In the genomic region with DNA sequence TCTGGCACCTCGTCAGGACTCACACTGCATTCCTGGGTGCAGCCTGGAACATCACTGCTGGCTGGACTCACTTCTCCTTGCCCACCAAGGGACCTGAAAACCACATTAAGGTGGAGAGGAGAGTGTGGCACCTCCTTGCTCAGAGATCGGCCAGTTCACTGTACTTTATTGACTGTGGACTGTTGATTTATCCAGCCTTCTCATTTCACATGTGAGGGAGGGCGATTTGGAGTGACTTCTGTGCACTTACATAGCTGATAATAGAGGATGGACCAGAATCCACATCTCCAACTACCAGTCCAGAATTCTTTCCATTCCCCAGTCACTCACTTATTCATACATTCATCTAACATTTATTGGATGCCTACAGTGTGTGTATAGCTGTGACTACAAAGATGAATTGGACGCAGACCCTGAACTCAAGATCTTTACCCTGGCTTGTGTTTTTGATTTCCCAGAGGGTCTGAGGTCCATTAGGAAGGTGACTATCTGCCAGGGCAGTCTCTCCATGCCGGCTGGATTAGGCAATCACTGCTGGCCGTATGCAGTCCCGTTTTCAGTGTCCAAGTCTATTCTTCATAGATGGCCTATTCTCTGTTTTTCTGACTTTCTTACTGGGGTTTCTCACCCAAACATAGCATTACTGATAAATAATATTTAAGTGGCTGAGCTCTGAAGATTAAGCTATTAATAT, we compare ENCODE assay signal across 11 cellular contexts.
A peak's percentile ranks its signal among the peaks of the same experiment; 100 is the strongest.
DNase-seq lines count a peak whose midpoint lies in the region; ATAC-seq, FAIRE-seq and TF ChIP-seq lines count a peak whose summit lies in the region.
"Had no signal": no experiment of that assay in that cellular context is flagged by ENCODE, and none has a peak within 500 bp of the region (broad histone marks: within the 10 kb centered on the region; RNA-seq: fewer than 3 reads in every experiment).

No MANE protein-coding gene starts in this region.

- H3K4me1 Mint-ChIP-seq in activated CD4-positive, alpha-beta memory T cell treated with anti-CD3 and anti-CD28 coated beads for 36 hours (ENCODE audit: low read depth), result peaks cover 55% of the 10 kb centered on the region

- CTCF ChIA-PET in activated CD4-positive, alpha-beta memory T cell treated with anti-CD3 and anti-CD28 coated beads for 36 hours (lab: Charles Lee), result interaction anchor here (0.6 to 2.6 kb wide), 5 partner anchors 14 to 652 kb away, joined by 3 to 17 read pairs (median 5); no protein-coding TSS in a partner anchor

- H3K27ac Mint-ChIP-seq in activated CD4-positive, alpha-beta memory T cell treated with anti-CD3 and anti-CD28 coated beads for 36 hours, result peak overlapping the region; percentile 77

- intact Hi-C loops in activated CD4-positive, alpha-beta memory T cell treated with anti-CD3 and anti-CD28 coated beads for 36 hours (cut with micrococcal nuclease), result no loop called here
- intact Hi-C loops in heart left ventricle (cut with DNase I) (loop anchor here in 1 of 10 donors (2.0 kb wide), 1 partner anchor 14 kb away; no protein-coding TSS in a partner anchor), kidney (cut with DNase I) (no loop called here)

- H3K9me3 ChIP-seq in GM23248 (ENCODE audit: low read depth), result no peaks in the 10 kb centered on the region
- H3K9me3 ChIP-seq in heart left ventricle, result no peaks in the 10 kb centered on the region
- H3K9me3 ChIP-seq in small intestine (ENCODE audit: control insufficient read depth, low read depth), result no peaks in the 10 kb centered on the region
- no peaks in the 10 kb centered on the region for H3K9me3 ChIP-seq in kidney (ENCODE audit: control insufficient read depth in 1 of 2, low read length in 2 of 2)

- H3F3A ChIP-seq in GM23248 (ENCODE audit: insufficient read depth), result no peaks in the 10 kb centered on the region

- H3K36me3 Mint-ChIP-seq in activated CD4-positive, alpha-beta memory T cell treated with anti-CD3 and anti-CD28 coated beads for 36 hours, result no peaks in the 10 kb centered on the region
- H3K36me3 Mint-ChIP-seq: naive B cell had no signal

- H3K4me1 ChIP-seq in GM23248 (ENCODE audit: insufficient read depth), result peaks cover 13% of the 10 kb centered on the region
- H3K4me1 ChIP-seq in heart left ventricle, result peaks cover 0 to 48% (median 6%) of the 10 kb centered on the region in 12 donors
- peaks cover 0 to 11% of the 10 kb centered on the region in 2 donors for H3K4me1 ChIP-seq in small intestine (ENCODE audit: control insufficient read depth in 2 of 2, insufficient read depth in 1 of 2, low read depth in 1 of 2, low read length in 1 of 2)
- H3K4me1 ChIP-seq in kidney (ENCODE audit: control insufficient read depth in 1 of 2, insufficient read depth in 1 of 2, low read depth in 1 of 2, low read length in 2 of 2), result no peaks in the 10 kb centered on the region

- TF ChIP-seq POLR2A in heart left ventricle (IDR thresholded peaks at IDR 0.05), result no peak

- H3K4me3 Mint-ChIP-seq in activated CD4-positive, alpha-beta memory T cell treated with anti-CD3 and anti-CD28 coated beads for 36 hours, result peak overlapping the region; percentile 65

- FAIRE-seq in small intestine (lab: Jason Lieb, UNC) (no peak), kidney (lab: Jason Lieb, UNC) (no peak)

- peak overlapping the region; percentile 76 for H3K9ac ChIP-seq in GM23248
- no peak overlapping the region for H3K9ac ChIP-seq in kidney (ENCODE audit: low read length in 2 of 2)

- no peaks in the 10 kb centered on the region for H3K27me3 Mint-ChIP-seq in activated CD4-positive, alpha-beta memory T cell treated with anti-CD3 and anti-CD28 coated beads for 36 hours
- H3K27me3 Mint-ChIP-seq: naive B cell had no signal

- H3K27me3 ChIP-seq in GM23248 (replicated peaks; ENCODE audit: insufficient read depth) (no peaks in the 10 kb centered on the region), heart left ventricle (no peaks in the 10 kb centered on the region), small intestine (ENCODE audit: control insufficient read depth in 2 of 2, insufficient read depth in 2 of 2, low read length in 2 of 2) (no peaks in the 10 kb centered on the region)
- H3K27me3 ChIP-seq: cardiac muscle cell had no signal

- DNase-seq in GM23248 (peak; percentile 53), heart left ventricle (peak in 1 of 5 donors; percentile 28), small intestine (no peak), NCI-H1092 (lab: John Stamatoyannopoulos, UW) (no peak), kidney (no peak), LoVo (ENCODE audit: low spot score) (no peak)
- no peak for DNase-seq in activated CD4-positive, alpha-beta memory T cell treated with anti-CD3 and anti-CD28 coated beads for 36 hours
- DNase-seq: activated CD4-positive, alpha-beta T cell treated with anti-CD3 and anti-CD28 coated beads for 1 hour; naive B cell; NCI-H2081 had no signal

- H3K9me2 ChIP-seq in GM23248 (ENCODE audit: insufficient read depth), result no peaks in the 10 kb centered on the region

- peak overlapping the region; percentile 90 for H3K4me2 ChIP-seq in GM23248 (ENCODE audit: unreplicated experiment)

- in situ Hi-C loops in GM23248 (cut with MboI), result no loop called here

- POLR2A ChIA-PET in activated CD4-positive, alpha-beta memory T cell treated with anti-CD3 and anti-CD28 coated beads for 36 hours (lab: Charles Lee), result interaction anchor here (0.8 to 1.2 kb wide), 3 partner anchors 9 to 50 kb away, joined by 4 to 6 read pairs (median 5); no protein-coding TSS in a partner anchor

- H2AFZ ChIP-seq in GM23248, result peak overlapping the region; percentile 90

- H3K9me3 Mint-ChIP-seq in activated CD4-positive, alpha-beta memory T cell treated with anti-CD3 and anti-CD28 coated beads for 36 hours, result no peaks in the 10 kb centered on the region
- H3K9me3 Mint-ChIP-seq: naive B cell had no signal

- H3K36me3 ChIP-seq in GM23248 (ENCODE audit: low read depth) (no peaks in the 10 kb centered on the region), heart left ventricle (no peaks in the 10 kb centered on the region), small intestine (ENCODE audit: control insufficient read depth in 2 of 2, insufficient read depth in 2 of 2, low read length in 2 of 2) (no peaks in the 10 kb centered on the region), kidney (ENCODE audit: control insufficient read depth in 1 of 2, insufficient read depth in 2 of 2, low read length in 2 of 2) (no peaks in the 10 kb centered on the region)
- H3K36me3 ChIP-seq: cardiac muscle cell had no signal

- no peaks in the 10 kb centered on the region for H3K79me2 ChIP-seq in GM23248 (ENCODE audit: insufficient read depth)

- peak overlapping the region; percentile 56 for H3K27ac ChIP-seq in GM23248
- H3K27ac ChIP-seq in heart left ventricle, result peak overlapping the region in 9 of 12 donors; percentile 15 to 78 (median 48)
- H3K27ac ChIP-seq in small intestine (ENCODE audit: low read depth in 1 of 2, low read length in 1 of 2), result peak overlapping the region; percentile 71 to 91
- H3K27ac ChIP-seq in kidney (ENCODE audit: low read depth in 2 of 2, low read length in 2 of 2), result no peak overlapping the region
- H3K27ac ChIP-seq: cardiac muscle cell had no signal

- H3K4me3 ChIP-seq in GM23248, result peak overlapping the region; percentile 67
- peak overlapping the region in 1 of 12 donors; percentile 39 for H3K4me3 ChIP-seq in heart left ventricle
- H3K4me3 ChIP-seq in small intestine (ENCODE audit: low read depth in 1 of 2, low read length in 2 of 2), result no peak overlapping the region
- H3K4me3 ChIP-seq in kidney (ENCODE audit: low read length in 2 of 2), result no peak overlapping the region
- H3K4me3 ChIP-seq: cardiac muscle cell had no signal

- 41 to 43% methylated on average over 7 of the region's 7 CpGs for WGBS in GM23248 (ENCODE audit: low coverage in 1 of 2, low lambda C conversion rate in 2 of 2, missing lambda C conversion rate in 2 of 2), 2 experiments
- WGBS in heart left ventricle, 4 donors, result 73 to 84% (median 81%) methylated on average over 7 of the region's 7 CpGs
- 69 to 80% (median 78%) methylated on average over 7 of the region's 7 CpGs for WGBS in small intestine, 3 donors

- no peaks in the 10 kb centered on the region for H4K20me1 ChIP-seq in GM23248 (ENCODE audit: insufficient read depth)

- peak in 3 of 4 donors; percentile 28 to 75 (median 68) for ATAC-seq in heart left ventricle

- TF ChIP-seq CTCF in heart left ventricle (IDR thresholded peaks at IDR 0.05) (no peak), kidney (IDR thresholded peaks at IDR 0.05; ENCODE audit: borderline replicate concordance, extremely low read depth, insufficient read depth) (no peak)

Comparison
In these comparisons a context has a peak if more than half of its experiments do, and no peak if none do; other contexts are left out.
1. H3K27ac ChIP-seq: peak in GM23248 (single experiment), heart left ventricle (9 of 12) and small intestine (2 of 2); none in kidney (0 of 2).